8 cellular contexts compared by ENCODE assay signal in the genomic region with DNA sequence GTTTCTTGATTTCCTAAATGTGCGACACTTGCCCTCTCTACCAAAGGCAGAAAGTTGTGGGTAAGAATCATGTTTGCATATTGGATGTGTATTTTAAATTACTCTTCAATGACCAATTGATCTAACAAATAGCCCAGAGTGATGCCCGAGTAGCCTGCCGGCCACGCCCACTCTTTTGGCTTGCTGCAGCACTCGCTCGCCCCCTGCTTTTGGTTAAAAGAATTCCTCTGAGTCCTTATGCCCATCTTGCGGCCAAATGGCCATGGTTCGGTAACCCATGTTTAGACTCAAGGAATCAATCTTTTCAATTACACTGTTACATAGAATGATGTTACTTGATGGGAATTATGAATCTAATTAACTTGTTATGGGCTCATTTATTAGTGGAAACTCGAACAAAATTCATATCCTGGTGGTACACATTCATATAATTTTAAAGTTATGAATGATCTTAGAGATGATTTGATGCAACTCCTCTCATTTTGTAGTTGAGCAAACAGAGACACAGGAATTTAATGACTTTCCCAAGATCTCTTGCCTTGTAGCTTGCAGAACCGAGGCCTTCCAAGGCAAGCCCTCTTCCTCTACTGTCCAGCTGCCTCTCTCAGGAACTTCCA. TPM values are rescaled to one million over a fixed set of nuclear protein-coding genes. Genes with fewer than 3 reads are reported as not detected.
DNase-seq lines count a peak whose midpoint lies in the region; ATAC-seq and TF ChIP-seq lines count a peak whose summit lies in the region.

No MANE protein-coding gene starts in this region.

- no peaks in the 10 kb centered on the region for H3K27me3 ChIP-seq in RWPE2 (ENCODE audit: insufficient read depth, poor library complexity, severe bottlenecking)

- no peak overlapping the region for H3K4me3 ChIP-seq in RWPE2 (ENCODE audit: severe bottlenecking)

- DNase-seq in ELR (ENCODE audit: low read depth) (peak; percentile 73), RWPE2 (ENCODE audit: low spot score) (no peak), fibroblast of gingiva (ENCODE audit: low read depth) (peak; percentile 46), sciatic nerve (ENCODE audit: low spot score) (peak; percentile 57), SHP77 treated with DMSO at 0.1 percent for 48 hours (lab: John Stamatoyannopoulos, UW) (no peak)

- intact Hi-C loops in sciatic nerve (cut with DNase I): no loop called here

- peak; percentile 52 for TF ChIP-seq CTCF in RWPE2 (IDR thresholded peaks at IDR 0.05; ENCODE audit: poor library complexity, severe bottlenecking)

- no peaks in the 10 kb centered on the region for H3K4me1 ChIP-seq in RWPE2 (ENCODE audit: insufficient read depth, poor library complexity, severe bottlenecking)

- ATAC-seq in GM19324 (IDR thresholded peaks at IDR 0.05; ENCODE audit: low FRiP score, unreplicated experiment) (peak; percentile 87), HG03103 (IDR thresholded peaks at IDR 0.05; ENCODE audit: low read depth, unreplicated experiment) (peak; percentile 97), RWPE2 (ENCODE audit: low read depth) (no peak; the same call in 2 of the 3 replicates), sciatic nerve (no peak), esophagus mucosa (no peak)

- H3K36me3 ChIP-seq in RWPE2 (ENCODE audit: low read depth): no peaks in the 10 kb centered on the region

- H3K27ac ChIP-seq in RWPE2 (ENCODE audit: poor library complexity, severe bottlenecking): no peak overlapping the region

- H3K9me3 ChIP-seq in RWPE2 (ENCODE audit: severe bottlenecking): no peaks in the 10 kb centered on the region

RNA-seq across cellular contexts. Expression of gene PPIC, which starts 36.5 kb away (rescaled TPM):
- 25.1 TPM for total RNA-seq in sciatic nerve
- total RNA-seq in esophagus mucosa: 44.7 TPM

Comparison
In these comparisons a context has a peak if more than half of its experiments do, and no peak if none do; other contexts are left out.
1. DNase-seq: peak in ELR (single experiment), fibroblast of gingiva (single experiment) and sciatic nerve (single experiment); none in RWPE2 (single experiment) and SHP77 treated with DMSO at 0.1 percent for 48 hours (single experiment).
2. ATAC-seq: peak in GM19324 (single experiment) and HG03103 (single experiment); none in RWPE2 (single experiment), sciatic nerve (single experiment) and esophagus mucosa (single experiment).